In the genomic region with DNA sequence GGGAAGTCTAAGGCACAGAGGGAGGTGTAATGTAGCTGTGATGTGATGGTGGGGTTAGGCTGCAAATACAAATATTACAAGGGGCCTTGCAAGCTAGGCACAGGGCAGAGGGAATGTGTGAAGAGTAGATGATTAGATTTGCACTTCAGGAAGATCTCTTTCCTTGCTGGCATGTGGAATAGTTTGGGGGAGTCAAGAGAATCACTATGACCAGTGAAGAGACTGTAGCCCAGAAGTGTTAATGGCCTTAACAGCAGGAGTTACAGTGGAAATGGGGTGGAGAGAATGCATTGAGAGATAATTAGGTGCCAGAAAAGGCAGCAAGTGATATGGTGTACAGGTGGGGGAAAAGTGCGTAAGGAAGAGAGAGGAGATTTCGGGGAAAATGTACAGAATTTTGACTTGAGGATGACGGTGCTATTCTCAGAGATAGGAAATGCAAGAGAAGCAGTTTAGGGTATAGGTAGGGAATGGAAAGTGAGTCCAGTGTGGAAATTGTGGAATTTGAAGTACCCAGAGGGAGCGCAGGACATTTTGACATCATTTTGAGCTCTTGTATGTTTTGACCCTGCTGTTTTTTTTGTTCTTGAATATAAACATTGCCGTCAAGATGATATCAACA, we compare ENCODE assay signal across 40 cellular contexts.
"Had no signal": no experiment of that assay in that cellular context is flagged by ENCODE, and none has a peak within 500 bp of the region (broad histone marks: within the 10 kb centered on the region; RNA-seq: fewer than 3 reads in every experiment).

No MANE protein-coding gene starts in this region.

- ATAC-seq: activated CD8-positive, alpha-beta T cell treated with anti-CD3 and anti-CD28 coated beads for 36 hours; activated naive CD4-positive, alpha-beta T cell treated with anti-CD3 and anti-CD28 coated beads, Interleukin-2, amount 50 U/mL, for 72 hours; activated T-cell treated with anti-CD3 and anti-CD28 coated beads, Interleukin-2, amount 50 U/mL, for 4 hours; activated T-cell treated with anti-CD3 and anti-CD28 coated beads, Interleukin-2, amount 50 U/mL, for 72 hours; activated T-helper 17 cell treated with anti-CD3 and anti-CD28 coated beads, Interleukin-2, amount 50 U/mL, for 72 hours; body of pancreas had no signal

- H3K27ac Mint-ChIP-seq: activated B cell treated with CpG ODN at 0.5 μM for 24 hours; activated CD4-positive, alpha-beta memory T cell treated with anti-CD3 and anti-CD28 coated beads for 36 hours; activated CD4-positive, alpha-beta T cell treated with anti-CD3 and anti-CD28 coated beads, Interleukin-2, amount 10 ng/mL, durations not matched to agents 24 days and 14 days; activated CD8-positive, alpha-beta T cell treated with anti-CD3 and anti-CD28 coated beads for 36 hours; activated naive CD4-positive, alpha-beta T cell treated with anti-CD3 and anti-CD28 coated beads for 36 hours; activated naive CD4-positive, alpha-beta T cell treated with anti-CD3 and anti-CD28 coated beads, Interleukin-2, amount 50 U/mL, for 72 hours; activated naive CD8-positive, alpha-beta T cell treated with anti-CD3 and anti-CD28 coated beads for 36 hours; activated T-cell treated with anti-CD3 and anti-CD28 coated beads, Interleukin-2, amount 50 U/mL, for 72 hours; activated T-helper 1 cell treated with anti-CD3 and anti-CD28 coated beads, Interleukin-12 subunit alpha, Interleukin-12 subunit beta, Interleukin-2, Interleukin-4 antibody, amounts not matched to agents 30 ng/mL and 10 ng/mL and 1 ng/mL, durations not matched to agents 14 hours and 24 hours and 36 hours; activated T-helper 17 cell treated with anti-CD3 and anti-CD28 coated beads, Interleukin-2, amount 50 U/mL, for 72 hours; T-helper 1 cell treated with Interleukin-12 subunit alpha and Interleukin-12 subunit beta and Interleukin-4 antibody, amounts not matched to agents 30 μg/mL and 1 μg/mL, for 36 hours; T-helper 2 cell treated with Interferon-gamma antibody and Interleukin-4, amounts not matched to agents 5 μg/mL and 100 μg/mL, for 36 hours had no signal

- H3K36me3 ChIP-seq: adrenal gland, brain microvascular endothelial cell, cardiac muscle cell had no signal

- DNase-seq: activated B cell treated with CpG ODN at 0.5 μM for 24 hours; activated CD4-positive, alpha-beta memory T cell treated with anti-CD3 and anti-CD28 coated beads for 36 hours; activated CD4-positive, alpha-beta T cell treated with anti-CD3 and anti-CD28 coated beads for 4 hours; activated CD4-positive, alpha-beta T cell treated with anti-CD3 and anti-CD28 coated beads, Interleukin-2, amount 10 ng/mL, durations not matched to agents 24 days and 14 days; activated CD4-positive, alpha-beta T cell treated with anti-CD3 and anti-CD28 coated beads, Interleukin-2, amount 50 U/mL, for 1 hour; activated CD4-positive, alpha-beta T cell treated with anti-CD3 and anti-CD28 coated beads, Interleukin-2, amount 50 U/mL, for 4 hours; activated CD4-positive, CD25-positive, alpha-beta regulatory T cell treated with anti-CD3 and anti-CD28 coated beads, Interleukin-2, amount 50 U/mL, for 72 hours; activated CD8-positive, alpha-beta memory T cell treated with anti-CD3 and anti-CD28 coated beads, Interleukin-2, amount 50 U/mL, for 4 hours; activated CD8-positive, alpha-beta T cell treated with anti-CD3 and anti-CD28 coated beads for 36 hours; activated effector memory CD4-positive, alpha-beta T cell treated with anti-CD3 and anti-CD28 coated beads, Interleukin-2, amount 50 U/mL, for 16 hours; activated gamma-delta T cell treated with Interleukin-2 at 50 U/mL for 16 hours; activated naive CD4-positive, alpha-beta T cell; activated naive CD4-positive, alpha-beta T cell treated with anti-CD3 and anti-CD28 coated beads for 36 hours; activated naive CD4-positive, alpha-beta T cell treated with anti-CD3 and anti-CD28 coated beads, Interleukin-2, amount 50 U/mL, for 16 hours; activated naive CD8-positive, alpha-beta T cell treated with anti-CD3 and anti-CD28 coated beads for 36 hours; activated T-cell treated with anti-CD3 and anti-CD28 coated beads for 4 hours; activated T-cell treated with anti-CD3 and anti-CD28 coated beads, Interleukin-2, amount 50 U/mL, for 1 hour; activated T-cell treated with anti-CD3 and anti-CD28 coated beads, Interleukin-2, amount 50 U/mL, for 4 hours; activated T-cell treated with anti-CD3 and anti-CD28 coated beads, Interleukin-2, amount 50 U/mL, for 72 hours; adrenal gland; amniotic stem cell; aorta; body of pancreas; brain microvascular endothelial cell; caudate nucleus; cerebellar nuclear complex; T-helper 1 cell; T-helper 2 cell; T-helper 9 cell had no signal

- FAIRE-seq: astrocyte, bronchial epithelial cell, TTC549 had no signal

- H3K9me3 ChIP-seq: adrenal gland, body of pancreas had no signal

- H3K27me3 ChIP-seq: adrenal gland, body of pancreas, brain microvascular endothelial cell, cardiac muscle cell had no signal

- H3K4me3 Mint-ChIP-seq: activated B cell treated with CpG ODN at 0.5 μM for 24 hours; activated CD4-positive, alpha-beta memory T cell treated with anti-CD3 and anti-CD28 coated beads for 36 hours; activated CD4-positive, alpha-beta T cell treated with anti-CD3 and anti-CD28 coated beads, Interleukin-2, amount 10 ng/mL, durations not matched to agents 24 days and 14 days; activated CD8-positive, alpha-beta T cell treated with anti-CD3 and anti-CD28 coated beads for 36 hours; activated naive CD4-positive, alpha-beta T cell treated with anti-CD3 and anti-CD28 coated beads for 36 hours; activated naive CD8-positive, alpha-beta T cell treated with anti-CD3 and anti-CD28 coated beads for 36 hours; activated T-cell treated with anti-CD3 and anti-CD28 coated beads, Interleukin-2, amount 50 U/mL, for 4 hours; activated T-cell treated with anti-CD3 and anti-CD28 coated beads, Interleukin-2, amount 50 U/mL, for 72 hours; activated T-helper 1 cell treated with anti-CD3 and anti-CD28 coated beads, Interleukin-12 subunit alpha, Interleukin-12 subunit beta, Interleukin-2, Interleukin-4 antibody, amounts not matched to agents 30 ng/mL and 10 ng/mL and 1 ng/mL, durations not matched to agents 14 hours and 24 hours and 36 hours; activated T-helper 17 cell treated with anti-CD3 and anti-CD28 coated beads, Interleukin-2, amount 50 U/mL, for 72 hours; central memory CD8-positive, alpha-beta T cell; T-helper 1 cell treated with Interleukin-12 subunit alpha and Interleukin-12 subunit beta and Interleukin-4 antibody, amounts not matched to agents 30 μg/mL and 1 μg/mL, for 36 hours; T-helper 2 cell treated with Interferon-gamma antibody and Interleukin-4, amounts not matched to agents 5 μg/mL and 100 μg/mL, for 36 hours had no signal

- H3K27ac ChIP-seq: adrenal gland, body of pancreas, brain microvascular endothelial cell, cardiac muscle cell, VCaP had no signal

- H3K4me1 Mint-ChIP-seq: central memory CD8-positive, alpha-beta T cell had no signal

- H3K4me1 ChIP-seq: body of pancreas had no signal

- H3K4me3 ChIP-seq: adrenal gland, body of pancreas, cardiac muscle cell had no signal

- H3K27me3 Mint-ChIP-seq: activated B cell treated with CpG ODN at 0.5 μM for 24 hours; activated CD4-positive, alpha-beta memory T cell treated with anti-CD3 and anti-CD28 coated beads for 36 hours; activated CD8-positive, alpha-beta T cell treated with anti-CD3 and anti-CD28 coated beads for 36 hours; activated naive CD8-positive, alpha-beta T cell treated with anti-CD3 and anti-CD28 coated beads for 36 hours; activated T-helper 17 cell treated with anti-CD3 and anti-CD28 coated beads, Interleukin-2, amount 50 U/mL, for 72 hours; central memory CD8-positive, alpha-beta T cell had no signal

- H3K9me3 Mint-ChIP-seq: activated B cell treated with CpG ODN at 0.5 μM for 24 hours; activated CD4-positive, alpha-beta memory T cell treated with anti-CD3 and anti-CD28 coated beads for 36 hours; activated CD4-positive, alpha-beta T cell treated with anti-CD3 and anti-CD28 coated beads, Interleukin-2, amount 10 ng/mL, durations not matched to agents 24 days and 14 days; activated CD8-positive, alpha-beta T cell treated with anti-CD3 and anti-CD28 coated beads for 36 hours; activated naive CD4-positive, alpha-beta T cell treated with anti-CD3 and anti-CD28 coated beads for 36 hours; activated naive CD4-positive, alpha-beta T cell treated with anti-CD3 and anti-CD28 coated beads, Interleukin-2, amount 50 U/mL, for 72 hours; activated naive CD8-positive, alpha-beta T cell treated with anti-CD3 and anti-CD28 coated beads for 36 hours; activated T-cell treated with anti-CD3 and anti-CD28 coated beads, Interleukin-2, amount 50 U/mL, for 4 hours; activated T-cell treated with anti-CD3 and anti-CD28 coated beads, Interleukin-2, amount 50 U/mL, for 72 hours; activated T-helper 1 cell treated with anti-CD3 and anti-CD28 coated beads, Interleukin-12 subunit alpha, Interleukin-12 subunit beta, Interleukin-2, Interleukin-4 antibody, amounts not matched to agents 30 ng/mL and 10 ng/mL and 1 ng/mL, durations not matched to agents 14 hours and 24 hours and 36 hours; activated T-helper 17 cell treated with anti-CD3 and anti-CD28 coated beads, Interleukin-2, amount 50 U/mL, for 72 hours; central memory CD8-positive, alpha-beta T cell; T-helper 1 cell treated with Interleukin-12 subunit alpha and Interleukin-12 subunit beta and Interleukin-4 antibody, amounts not matched to agents 30 μg/mL and 1 μg/mL, for 36 hours; T-helper 2 cell treated with Interferon-gamma antibody and Interleukin-4, amounts not matched to agents 5 μg/mL and 100 μg/mL, for 36 hours had no signal
